In the genomic region with DNA sequence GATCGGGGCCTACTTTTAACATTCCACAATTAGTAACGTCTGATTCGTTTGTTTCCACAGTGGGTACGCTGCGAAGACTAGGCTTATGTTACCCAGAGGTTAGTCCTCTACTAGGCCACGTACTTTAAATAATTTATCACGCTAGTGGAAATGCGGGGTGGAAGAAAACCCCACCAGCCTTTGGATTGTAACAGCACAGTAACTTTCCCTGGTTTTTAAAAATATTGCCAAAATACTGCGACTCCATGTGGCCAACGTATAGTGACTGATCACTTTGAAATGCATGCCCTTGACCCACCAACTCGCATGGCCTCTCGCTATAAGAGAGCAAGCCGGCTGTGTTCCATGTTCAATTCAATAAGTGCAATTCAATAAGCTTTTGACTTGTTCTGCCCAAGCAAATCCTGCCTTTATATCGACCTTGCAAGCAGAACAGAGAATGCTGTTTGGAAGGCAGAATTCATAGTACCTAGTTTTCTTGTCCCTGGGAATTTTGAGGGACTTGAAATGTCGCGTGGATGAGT, we compare ENCODE assay signal across 8 cellular contexts. TPM values are rescaled to one million over a fixed set of nuclear protein-coding genes. Genes with fewer than 3 reads are reported as not detected.
DNase-seq lines count a peak whose midpoint lies in the region; ATAC-seq, FAIRE-seq and TF ChIP-seq lines count a peak whose summit lies in the region.

No MANE protein-coding gene starts in this region.

- H3K27me3 ChIP-seq in NT2/D1 (ENCODE audit: insufficient read depth, insufficient read length) (no peaks in the 10 kb centered on the region), ectodermal cell (ENCODE audit: control insufficient read depth, insufficient read depth, low read length, poor library complexity, severe bottlenecking) (no peaks in the 10 kb centered on the region)

- H3K36me3 ChIP-seq in NT2/D1 (ENCODE audit: insufficient read depth, insufficient read length, low read length), result peaks cover under 1% of the 10 kb centered on the region
- no peaks in the 10 kb centered on the region for H3K36me3 ChIP-seq in ectodermal cell (ENCODE audit: control insufficient read depth, insufficient read depth, low read length)

- H3K4me3 Mint-ChIP-seq in nephron progenitor cell, result peak overlapping the region; percentile 98

- no peaks in the 10 kb centered on the region for H3K9me3 Mint-ChIP-seq in nephron progenitor cell

- H3K9me3 ChIP-seq in NT2/D1 (ENCODE audit: insufficient read depth, low read length), result no peaks in the 10 kb centered on the region
- H3K9me3 ChIP-seq in ectodermal cell (ENCODE audit: control insufficient read depth, low read length), result no peaks in the 10 kb centered on the region

- H3K4me1 ChIP-seq in NT2/D1 (ENCODE audit: insufficient read depth, insufficient read length), result no peaks in the 10 kb centered on the region
- peaks cover 2% of the 10 kb centered on the region for H3K4me1 ChIP-seq in ectodermal cell (ENCODE audit: control insufficient read depth, insufficient read depth, low read length)

- H3K4me3 ChIP-seq in GM12865 (ENCODE audit: low read depth, low read length), result peak overlapping the region; percentile 82
- peak overlapping the region; percentile 59 for H3K4me3 ChIP-seq in NT2/D1 (ENCODE audit: insufficient read length, low read depth)
- peak overlapping the region; percentile 72 for H3K4me3 ChIP-seq in ectodermal cell (ENCODE audit: insufficient read depth, low read depth, low read length)

- TF ChIP-seq CTCF in GM12865 (IDR thresholded peaks at IDR 0.05; ENCODE audit: insufficient read depth, low read depth, low read length, missing control alignments) (no peak), nephron progenitor cell (IDR thresholded peaks at IDR 0.05) (no peak)

- peaks cover 9% of the 10 kb centered on the region for H3K36me3 Mint-ChIP-seq in nephron progenitor cell (ENCODE audit: low read depth)

- peak overlapping the region; percentile 100 for H3K27ac Mint-ChIP-seq in nephron progenitor cell

- WGBS in ectodermal cell, 2 experiments, result 32 to 33% methylated on average over 16 of the region's 16 CpGs

- peaks cover 9% of the 10 kb centered on the region for H3K27me3 Mint-ChIP-seq in nephron progenitor cell (ENCODE audit: low read depth, poor library complexity)

- peak overlapping the region; percentile 90 for H3K9ac ChIP-seq in NT2/D1 (ENCODE audit: insufficient read length, low read depth)

- ATAC-seq in GM21723 (IDR thresholded peaks at IDR 0.05; ENCODE audit: unreplicated experiment) (no peak), HG02571 (IDR thresholded peaks at IDR 0.05; ENCODE audit: unreplicated experiment) (no peak)

- H3K27ac ChIP-seq in ectodermal cell (ENCODE audit: insufficient read depth, low read depth, low read length, poor library complexity, severe bottlenecking), result peak overlapping the region; percentile 99

- DNase-seq in GM12865 (ENCODE audit: low read depth) (peak; percentile 24), NT2/D1 (ENCODE audit: low read depth, low spot score) (no peak), nephron progenitor cell (no peak), frontal cortex (ENCODE audit: low spot score in 2 of 2) (no peak), EL (no peak)

- FAIRE-seq in frontal cortex (lab: Jason Lieb, UNC), result no peak

- peaks cover 42% of the 10 kb centered on the region for H3K4me1 Mint-ChIP-seq in nephron progenitor cell

RNA-seq across cellular contexts. Expression of gene GTF2A1, which starts 0.9 kb away (rescaled TPM):
- 38.3 TPM for polyA plus RNA-seq in ectodermal cell (2013, experiment 1 of 4)
- polyA plus RNA-seq in ectodermal cell (2013, experiment 2 of 4), result 41.4 TPM
- 30.6 TPM for polyA plus RNA-seq in ectodermal cell (2013, experiment 3 of 4)
- polyA plus RNA-seq in ectodermal cell (2013, experiment 4 of 4), result 36.9 TPM
- total RNA-seq in frontal cortex, result 63.2 TPM
